7 cellular contexts compared by ENCODE assay signal in the genomic region with DNA sequence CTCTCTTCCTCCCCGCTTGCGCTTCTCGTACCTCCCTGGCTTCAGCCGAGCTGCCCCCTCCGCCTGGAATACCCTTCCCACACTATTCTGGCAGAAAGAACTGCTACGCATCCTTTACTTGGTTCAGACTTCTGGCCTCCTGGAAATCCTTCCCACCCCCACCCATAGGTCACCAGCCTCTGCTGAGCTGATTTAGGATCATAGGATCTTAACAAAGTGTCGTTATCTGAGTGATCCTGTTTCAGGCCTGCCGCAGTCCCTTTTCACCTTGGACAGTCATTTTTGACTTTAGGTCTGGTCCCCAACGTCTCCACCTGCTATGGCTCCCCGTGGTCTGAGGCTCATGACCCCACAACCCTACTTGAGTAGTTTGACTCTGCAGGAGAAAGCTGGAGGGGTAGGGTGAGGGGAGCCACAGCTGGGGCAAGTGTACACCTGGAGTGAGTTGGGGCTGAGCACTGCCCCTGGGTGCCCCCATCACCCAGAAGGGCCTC. TPM values are rescaled to one million over a fixed set of nuclear protein-coding genes. Genes with fewer than 3 reads are reported as not detected.
A peak's percentile ranks its signal among the peaks of the same experiment; 100 is the strongest.
DNase-seq lines count a peak whose midpoint lies in the region; ATAC-seq and TF ChIP-seq lines count a peak whose summit lies in the region.

No MANE protein-coding gene starts in this region.

- ATAC-seq in activated CD8-positive, alpha-beta T cell treated with anti-CD3 and anti-CD28 coated beads, Interleukin-2, amount 10 ng/mL, durations not matched to agents 7 days and 5 days: no peak
- ATAC-seq in stimulated activated effector memory CD8-positive, alpha-beta T cell treated with anti-CD3 and anti-CD28 coated beads, Interleukin-12 subunit alpha, Interleukin-12 subunit beta, amount 100 ng/mL, for 72 hours: no peak
- ATAC-seq in HG03571 (IDR thresholded peaks at IDR 0.05; ENCODE audit: unreplicated experiment): no peak

- CTCF ChIA-PET in activated CD8-positive, alpha-beta T cell treated with anti-CD3 and anti-CD28 coated beads, Interleukin-2, amount 10 ng/mL, durations not matched to agents 7 days and 5 days (lab: Charles Lee): interaction anchor here (1.2 to 3.1 kb wide), 4 partner anchors 11 to 50 kb away, joined by 5 to 18 read pairs (median 7); a partner anchor contains a TSS

- peak overlapping the region; percentile 91 for H3K4me3 Mint-ChIP-seq in HFFc6
- peak overlapping the region; percentile 80 for H3K4me3 Mint-ChIP-seq in activated CD8-positive, alpha-beta T cell treated with anti-CD3 and anti-CD28 coated beads, Interleukin-2, amount 10 ng/mL, durations not matched to agents 7 days and 5 days
- H3K4me3 Mint-ChIP-seq in stimulated activated effector memory CD8-positive, alpha-beta T cell treated with anti-CD3 and anti-CD28 coated beads, Interleukin-12 subunit alpha, Interleukin-12 subunit beta, amount 100 ng/mL, for 72 hours: peak overlapping the region; percentile 80

- no peaks in the 10 kb centered on the region for H3K9me3 Mint-ChIP-seq in HFFc6
- no peaks in the 10 kb centered on the region for H3K9me3 Mint-ChIP-seq in activated CD8-positive, alpha-beta T cell treated with anti-CD3 and anti-CD28 coated beads, Interleukin-2, amount 10 ng/mL, durations not matched to agents 7 days and 5 days (ENCODE audit: insufficient read depth)
- H3K9me3 Mint-ChIP-seq in stimulated activated effector memory CD8-positive, alpha-beta T cell treated with anti-CD3 and anti-CD28 coated beads, Interleukin-12 subunit alpha, Interleukin-12 subunit beta, amount 100 ng/mL, for 72 hours: no peaks in the 10 kb centered on the region

- peak overlapping the region; percentile 81 for H3K27ac Mint-ChIP-seq in HFFc6
- peak overlapping the region; percentile 70 for H3K27ac Mint-ChIP-seq in activated CD8-positive, alpha-beta T cell treated with anti-CD3 and anti-CD28 coated beads, Interleukin-2, amount 10 ng/mL, durations not matched to agents 7 days and 5 days
- peak overlapping the region; percentile 69 for H3K27ac Mint-ChIP-seq in stimulated activated effector memory CD8-positive, alpha-beta T cell treated with anti-CD3 and anti-CD28 coated beads, Interleukin-12 subunit alpha, Interleukin-12 subunit beta, amount 100 ng/mL, for 72 hours

- no peaks in the 10 kb centered on the region for H3K36me3 Mint-ChIP-seq in HFFc6 (ENCODE audit: low read depth)
- H3K36me3 Mint-ChIP-seq in activated CD8-positive, alpha-beta T cell treated with anti-CD3 and anti-CD28 coated beads, Interleukin-2, amount 10 ng/mL, durations not matched to agents 7 days and 5 days (ENCODE audit: low read depth): no peaks in the 10 kb centered on the region
- peaks cover 6% of the 10 kb centered on the region for H3K36me3 Mint-ChIP-seq in stimulated activated effector memory CD8-positive, alpha-beta T cell treated with anti-CD3 and anti-CD28 coated beads, Interleukin-12 subunit alpha, Interleukin-12 subunit beta, amount 100 ng/mL, for 72 hours

- peaks cover 2% of the 10 kb centered on the region; the same call in 1 of the 2 replicates for H3K27me3 Mint-ChIP-seq in HFFc6 (ENCODE audit: insufficient read depth)
- peaks cover 27% of the 10 kb centered on the region for H3K27me3 Mint-ChIP-seq in activated CD8-positive, alpha-beta T cell treated with anti-CD3 and anti-CD28 coated beads, Interleukin-2, amount 10 ng/mL, durations not matched to agents 7 days and 5 days (ENCODE audit: low read depth)

- POLR2A ChIA-PET in activated CD8-positive, alpha-beta T cell treated with anti-CD3 and anti-CD28 coated beads, Interleukin-2, amount 10 ng/mL, durations not matched to agents 7 days and 5 days (lab: Charles Lee): interaction anchor here (0.9 to 2.0 kb wide), 3 partner anchors 28 to 51 kb away, joined by 3 to 12 read pairs (median 7); a partner anchor contains a TSS

- DNase-seq in HFFc6 (no peak), NCI-H226 (no peak), NCI-H446 (lab: John Stamatoyannopoulos, UW) (no peak)
- DNase-seq in activated CD8-positive, alpha-beta T cell treated with anti-CD3 and anti-CD28 coated beads, Interleukin-2, amount 10 ng/mL, durations not matched to agents 7 days and 5 days: no peak
- DNase-seq in stimulated activated effector memory CD8-positive, alpha-beta T cell treated with anti-CD3 and anti-CD28 coated beads, Interleukin-12 subunit alpha, Interleukin-12 subunit beta, amount 100 ng/mL, for 72 hours (ENCODE audit: low spot score in 2 of 2): no peak

- H3K4me3 ChIP-seq in iPS-18c (ENCODE audit: insufficient read depth, low read depth, low read length): peak overlapping the region; percentile 58

- peaks cover 33% of the 10 kb centered on the region for H3K4me1 Mint-ChIP-seq in HFFc6 (ENCODE audit: low read depth)
- H3K4me1 Mint-ChIP-seq in activated CD8-positive, alpha-beta T cell treated with anti-CD3 and anti-CD28 coated beads, Interleukin-2, amount 10 ng/mL, durations not matched to agents 7 days and 5 days (ENCODE audit: low read depth): peaks cover 11% of the 10 kb centered on the region
- peaks cover 17% of the 10 kb centered on the region for H3K4me1 Mint-ChIP-seq in stimulated activated effector memory CD8-positive, alpha-beta T cell treated with anti-CD3 and anti-CD28 coated beads, Interleukin-12 subunit alpha, Interleukin-12 subunit beta, amount 100 ng/mL, for 72 hours

- TF ChIP-seq CTCF in HFFc6 (IDR thresholded peaks at IDR 0.05): no peak

- H3K9me3 ChIP-seq in iPS-18c (ENCODE audit: control insufficient read depth, insufficient read depth, low read length): no peaks in the 10 kb centered on the region

RNA-seq across cellular contexts. Expression of a gene that starts 27.3 kb away (rescaled TPM):
- 100 to 1,000 TPM in 5 of 6 experiments, 10 to 100 TPM in 1; 58.3 to 156 (median 135) TPM for total RNA-seq in HFFc6 (2021; fragmentation: NEBNext Ultra II Directional; extraction: Animal tissue kit (Norgen Biotek cat#: 25700))
- 10 to 100 TPM in 1 of 2 experiments, 1 to 10 TPM in 1; 8.9 to 10.1 TPM for total RNA-seq in activated CD8-positive, alpha-beta T cell treated with anti-CD3 and anti-CD28 coated beads, Interleukin-2, amount 10 ng/mL, durations not matched to agents 7 days and 5 days

RNA-seq across cellular contexts. Expression of a gene that starts 50.4 kb away (rescaled TPM):
- 100 to 1,000 TPM; 133 to 153 (median 148) TPM for total RNA-seq in HFFc6 (2021; fragmentation: NEBNext Ultra II Directional; extraction: Animal tissue kit (Norgen Biotek cat#: 25700))
- 10 to 100 TPM; 92.7 to 93.3 TPM for total RNA-seq in activated CD8-positive, alpha-beta T cell treated with anti-CD3 and anti-CD28 coated beads, Interleukin-2, amount 10 ng/mL, durations not matched to agents 7 days and 5 days

RNA-seq across cellular contexts. Expression of a gene that starts 53.7 kb away (rescaled TPM):
- total RNA-seq in HFFc6 (2021; fragmentation: NEBNext Ultra II Directional; extraction: Animal tissue kit (Norgen Biotek cat#: 25700)): 10 to 100 TPM; 27.8 to 36.6 (median 33.2) TPM
- total RNA-seq in activated CD8-positive, alpha-beta T cell treated with anti-CD3 and anti-CD28 coated beads, Interleukin-2, amount 10 ng/mL, durations not matched to agents 7 days and 5 days: 1 to 10 TPM in 1 of 2 experiments, under 1 TPM in 1; 0.68 to 1.1 TPM

Comparison
In these comparisons a context has a peak if more than half of its experiments do, and no peak if none do; other contexts are left out.
1. RNA of a gene that starts 27.3 kb away (total RNA-seq): 58.3 to 156 TPM in HFFc6; 8.9 to 10.1 TPM in activated CD8-positive, alpha-beta T cell treated with anti-CD3 and anti-CD28 coated beads, Interleukin-2, amount 10 ng/mL, durations not matched to agents 7 days and 5 days; every median in the first group is over 4 times any median in the second.
2. RNA of a gene that starts 53.7 kb away (total RNA-seq): 27.8 to 36.6 TPM in HFFc6; 0.68 to 1.1 TPM in activated CD8-positive, alpha-beta T cell treated with anti-CD3 and anti-CD28 coated beads, Interleukin-2, amount 10 ng/mL, durations not matched to agents 7 days and 5 days; every median in the first group is over 10 times any median in the second.
3. Peak in every context shown above with its lines, with median percentiles within 50 percentile points of each other: H3K27ac Mint-ChIP-seq and H3K4me3 Mint-ChIP-seq.